In the genomic region with DNA sequence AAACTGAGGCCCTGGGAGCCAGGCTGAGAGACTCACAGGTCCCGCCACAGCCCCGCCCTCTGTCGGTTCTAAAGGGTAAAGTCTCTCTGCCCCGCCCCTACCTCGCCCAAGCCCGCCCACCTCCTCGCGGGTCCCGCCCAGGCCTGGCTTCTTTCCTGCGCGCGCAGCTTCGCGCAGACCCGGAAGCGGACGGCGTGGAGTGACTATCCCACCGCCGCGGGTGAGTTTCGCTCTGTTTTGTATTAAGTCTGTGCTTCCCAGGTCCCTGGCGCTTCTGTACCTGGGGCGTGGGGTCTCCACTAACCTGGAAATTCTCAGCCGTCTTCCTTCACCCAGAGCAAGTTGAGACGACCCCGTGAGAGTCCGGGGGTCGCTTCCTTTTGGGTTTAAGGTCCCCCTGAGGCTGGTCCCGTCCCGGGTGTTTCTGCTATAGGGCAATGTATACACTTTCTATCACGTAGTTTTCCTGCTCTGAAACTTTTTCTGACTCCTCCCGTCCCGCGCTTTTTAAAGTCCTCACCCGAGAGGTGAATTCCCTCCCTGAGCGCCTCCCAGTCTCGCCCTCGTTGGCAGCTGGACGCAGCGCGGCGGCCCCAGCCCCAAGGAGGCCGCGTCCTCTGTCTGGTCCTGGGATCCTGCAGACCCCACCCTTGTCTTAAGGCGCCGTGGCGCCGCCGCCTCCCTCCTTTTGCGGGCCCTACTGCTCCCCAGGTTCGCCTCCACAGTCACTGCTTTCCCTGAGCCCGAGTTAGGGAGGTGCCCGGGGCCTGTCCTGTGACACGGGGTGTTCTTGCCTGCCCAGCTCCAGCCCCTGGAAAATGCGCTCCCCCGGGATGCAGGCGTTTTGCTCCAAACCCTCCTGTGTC, we compare ENCODE assay signal across 8 cellular contexts. TPM values are rescaled to one million over a fixed set of nuclear protein-coding genes. Genes with fewer than 3 reads are reported as not detected.
DNase-seq lines count a peak whose midpoint lies in the region; ATAC-seq and TF ChIP-seq lines count a peak whose summit lies in the region.

A gene (plus strand): TSS at position 176 of the 866 bp plus-strand sequence. CDS start 2,867 bp downstream, outside the sequence.

- peaks cover 20% of the 10 kb centered on the region for H3K4me1 ChIP-seq in CD4-positive, CD25-positive, alpha-beta regulatory T cell (ENCODE audit: control insufficient read depth, insufficient read depth, low read length, poor library complexity, severe bottlenecking)
- H3K4me1 ChIP-seq in ectodermal cell (ENCODE audit: control insufficient read depth, insufficient read depth, low read length) (no peaks in the 10 kb centered on the region), lung (ENCODE audit: control insufficient read depth in 2 of 2, insufficient read depth in 2 of 2, low read length in 2 of 2) (peaks cover 0 to 4% of the 10 kb centered on the region in 2 donors)

- ATAC-seq in CD4-positive, CD25-positive, alpha-beta regulatory T cell (ENCODE audit: low read depth in 2 of 2) = peak; percentile 98 to 100
- peak; percentile 85 for ATAC-seq in GM19395 (IDR thresholded peaks at IDR 0.05; ENCODE audit: unreplicated experiment)
- ATAC-seq in lung (ENCODE audit: insufficient read depth, low FRiP score) = peak; percentile 99

- H3K27ac Mint-ChIP-seq in CD4-positive, CD25-positive, alpha-beta regulatory T cell = peak within 1 kb of the TSS; percentile 87 to 95 (median 89)
- peak within 1 kb of the TSS; percentile 74 for H3K27ac Mint-ChIP-seq in activated CD4-positive, alpha-beta memory T cell treated with anti-CD3 and anti-CD28 coated beads, Interleukin-2, amount 10 ng/mL, durations not matched to agents 7 days and 5 days

- peaks cover 21% of the 10 kb centered on the region for H3K36me3 ChIP-seq in CD4-positive, CD25-positive, alpha-beta regulatory T cell (ENCODE audit: control insufficient read depth, insufficient read depth, low read length)
- no peaks in the 10 kb centered on the region for H3K36me3 ChIP-seq in ectodermal cell (ENCODE audit: control insufficient read depth, insufficient read depth, low read length)
- peaks cover 9 to 10% of the 10 kb centered on the region in 2 donors for H3K36me3 ChIP-seq in lung (ENCODE audit: control insufficient read depth in 2 of 2, insufficient read depth in 2 of 2, low read length in 2 of 2)

- H3K27me3 Mint-ChIP-seq in CD4-positive, CD25-positive, alpha-beta regulatory T cell = no peaks in the 10 kb centered on the region
- H3K27me3 Mint-ChIP-seq in activated CD4-positive, alpha-beta memory T cell treated with anti-CD3 and anti-CD28 coated beads, Interleukin-2, amount 10 ng/mL, durations not matched to agents 7 days and 5 days = no peaks in the 10 kb centered on the region

- POLR2A ChIA-PET in activated CD4-positive, alpha-beta memory T cell treated with anti-CD3 and anti-CD28 coated beads, Interleukin-2, amount 10 ng/mL, durations not matched to agents 7 days and 5 days (lab: Charles Lee) = interaction anchor here (0.6 to 1.9 kb wide), 7 partner anchors 28 to 499 kb away, joined by 3 to 9 read pairs (median 3); a partner anchor contains a TSS

- peaks cover 4 to 14% of the 10 kb centered on the region in 2 experiments for H3K9me3 ChIP-seq in CD4-positive, CD25-positive, alpha-beta regulatory T cell (ENCODE audit: control insufficient read depth in 2 of 2, low read length in 2 of 2)
- H3K9me3 ChIP-seq in ectodermal cell (ENCODE audit: control insufficient read depth, low read length) (no peaks in the 10 kb centered on the region), lung (ENCODE audit: control insufficient read depth in 2 of 2, insufficient read depth in 1 of 2, low read length in 1 of 2) (no peaks in the 10 kb centered on the region)

- peak within 1 kb of the TSS; percentile 91 to 100 (median 94) for H3K4me3 Mint-ChIP-seq in CD4-positive, CD25-positive, alpha-beta regulatory T cell
- H3K4me3 Mint-ChIP-seq in activated CD4-positive, alpha-beta memory T cell treated with anti-CD3 and anti-CD28 coated beads, Interleukin-2, amount 10 ng/mL, durations not matched to agents 7 days and 5 days = peak within 1 kb of the TSS; percentile 89

- DNase-seq in CD4-positive, CD25-positive, alpha-beta regulatory T cell = peak; percentile 90 to 95 (median 93)
- peak; percentile 91 for DNase-seq in HK-2 (ENCODE audit: unreplicated experiment)
- DNase-seq in NCI-H82 (lab: John Stamatoyannopoulos, UW) = peak; percentile 94
- DNase-seq in activated CD4-positive, alpha-beta memory T cell treated with anti-CD3 and anti-CD28 coated beads, Interleukin-2, amount 10 ng/mL, durations not matched to agents 7 days and 5 days = peak; percentile 97
- peak; percentile 96 for DNase-seq in lung (ENCODE audit: low spot score)
- DNase-seq in stimulated activated CD4-positive, alpha-beta T cell treated with anti-CD3 and anti-CD28 coated beads, TNF-alpha, amount 100 ng/mL, for 24 hours (ENCODE audit: low read depth in 3 of 3) = peak; percentile 94 to 97 (median 94)

- peak within 1 kb of the TSS; percentile 85 for H3K4me3 ChIP-seq in CD4-positive, CD25-positive, alpha-beta regulatory T cell (ENCODE audit: low read depth, low read length)
- H3K4me3 ChIP-seq in ectodermal cell (ENCODE audit: insufficient read depth, low read depth, low read length) (peak within 1 kb of the TSS; percentile 89), lung (peak within 1 kb of the TSS; percentile 69)

- CTCF ChIA-PET in activated CD4-positive, alpha-beta memory T cell treated with anti-CD3 and anti-CD28 coated beads, Interleukin-2, amount 10 ng/mL, durations not matched to agents 7 days and 5 days (lab: Charles Lee) = interaction anchor here (0.6 kb wide), 1 partner anchor 402 kb away, joined by 3 read pairs; no protein-coding TSS in a partner anchor

- no peaks in the 10 kb centered on the region for H3K27me3 ChIP-seq in CD4-positive, CD25-positive, alpha-beta regulatory T cell (ENCODE audit: control insufficient read depth, insufficient read depth, low read length)
- H3K27me3 ChIP-seq in ectodermal cell (ENCODE audit: control insufficient read depth, insufficient read depth, low read length, poor library complexity, severe bottlenecking) (no peaks in the 10 kb centered on the region), lung (ENCODE audit: control insufficient read depth, insufficient read depth) (no peaks in the 10 kb centered on the region)

- H3K36me3 Mint-ChIP-seq in CD4-positive, CD25-positive, alpha-beta regulatory T cell = peaks cover 20% of the 10 kb centered on the region
- peaks cover 46% of the 10 kb centered on the region for H3K36me3 Mint-ChIP-seq in activated CD4-positive, alpha-beta memory T cell treated with anti-CD3 and anti-CD28 coated beads, Interleukin-2, amount 10 ng/mL, durations not matched to agents 7 days and 5 days (ENCODE audit: low read depth)

- H3K4me1 Mint-ChIP-seq in CD4-positive, CD25-positive, alpha-beta regulatory T cell = peaks cover 15 to 41% (median 27%) of the 10 kb centered on the region in 4 donors
- peaks cover 22% of the 10 kb centered on the region for H3K4me1 Mint-ChIP-seq in activated CD4-positive, alpha-beta memory T cell treated with anti-CD3 and anti-CD28 coated beads, Interleukin-2, amount 10 ng/mL, durations not matched to agents 7 days and 5 days

- no peak for TF ChIP-seq CTCF in lung (IDR thresholded peaks at IDR 0.05; ENCODE audit: control extremely low read depth, extremely low read depth)

- H3K9me3 Mint-ChIP-seq in CD4-positive, CD25-positive, alpha-beta regulatory T cell = peaks cover 0 to 23% (median 4%) of the 10 kb centered on the region in 7 donors
- H3K9me3 Mint-ChIP-seq in activated CD4-positive, alpha-beta memory T cell treated with anti-CD3 and anti-CD28 coated beads, Interleukin-2, amount 10 ng/mL, durations not matched to agents 7 days and 5 days = peaks cover 29% of the 10 kb centered on the region

- H3K27ac ChIP-seq in CD4-positive, CD25-positive, alpha-beta regulatory T cell (ENCODE audit: insufficient read depth, low read length, poor library complexity, severe bottlenecking) = peak within 1 kb of the TSS; percentile 74
- peak within 1 kb of the TSS; percentile 69 for H3K27ac ChIP-seq in ectodermal cell (ENCODE audit: insufficient read depth, low read depth, low read length, poor library complexity, severe bottlenecking)
- H3K27ac ChIP-seq in lung (ENCODE audit: low read depth in 1 of 2, low read length in 1 of 2) = peak within 1 kb of the TSS; percentile 81 to 90

- 0% methylated on average over 58 of the region's 58 CpGs for WGBS in ectodermal cell, 2 experiments
- WGBS in lung, 2 donors = 1% methylated on average over 58 of the region's 58 CpGs

RNA-seq across cellular contexts. Expression of the gene that starts here (rescaled TPM):
- 6.1 TPM for total RNA-seq in CD4-positive, CD25-positive, alpha-beta regulatory T cell
- 10 to 100 TPM in 2 of 4 donors, 1 to 10 TPM in 2; 5.5 to 11.3 (median 8.5) TPM for polyA plus RNA-seq in CD4-positive, CD25-positive, alpha-beta regulatory T cell
- 10 to 100 TPM; 11.8 to 12.7 TPM for total RNA-seq in activated CD4-positive, alpha-beta memory T cell treated with anti-CD3 and anti-CD28 coated beads, Interleukin-2, amount 10 ng/mL, durations not matched to agents 7 days and 5 days
- 8.7 TPM for polyA plus RNA-seq in ectodermal cell (2013, experiment 1 of 4)
- 10.1 TPM for polyA plus RNA-seq in ectodermal cell (2013, experiment 2 of 4)
- polyA plus RNA-seq in ectodermal cell (2013, experiment 3 of 4) = 7.9 TPM
- polyA plus RNA-seq in ectodermal cell (2013, experiment 4 of 4) = 11.1 TPM
- 10 to 100 TPM in 1 of 2 donors, 1 to 10 TPM in 1; 8.6 to 11.3 TPM for total RNA-seq in lung
- polyA plus RNA-seq in lung = 1 to 10 TPM; 3.6 to 4.2 TPM

Comparison
In these comparisons a context has a peak if more than half of its experiments do, and no peak if none do; other contexts are left out.
1. Peak in every context shown above with its lines: DNase-seq, ATAC-seq, H3K4me3 ChIP-seq and H3K27ac ChIP-seq.